ENCODE assay signal across 24 cellular contexts in genomic region chr3:3815206-3815605, GRCh38. TPM values are rescaled to one million over a fixed set of nuclear protein-coding genes. Genes with fewer than 3 reads are reported as not detected.
"Had no signal": no experiment of that assay in that cellular context is flagged by ENCODE, and none has a peak within 500 bp of the region (broad histone marks: within the 10 kb centered on the region; RNA-seq: fewer than 3 reads in every experiment).

No MANE protein-coding gene starts in this region.

- H3K4me3 ChIP-seq: lower lobe of right lung, pancreas, right lobe of liver, smooth muscle cell, suprapubic skin, transverse colon had no signal

- H3K4me1 ChIP-seq: lower lobe of right lung, pancreas, right lobe of liver, transverse colon had no signal

- H3K4me3 Mint-ChIP-seq: effector memory CD8-positive, alpha-beta T cell; memory B cell; naive B cell; natural killer cell treated with Interleukin-12 subunit alpha and Interleukin-12 subunit beta and Interleukin-15 and Interleukin-18, amount 100 ng/mL, for 72 hours; neural crest cell; stimulated activated naive CD8-positive, alpha-beta T cell treated with anti-CD3 and anti-CD28 coated beads, Interleukin-15, amount 100 ng/mL, for 72 hours had no signal

- H3K4me2 ChIP-seq: smooth muscle cell had no signal

- FAIRE-seq: endometrium, keratinocyte had no signal

- ATAC-seq: effector memory CD8-positive, alpha-beta T cell; left ventricle myocardium superior; lower lobe of right lung; natural killer cell treated with Interleukin-12 subunit alpha and Interleukin-12 subunit beta and Interleukin-15 and Interleukin-18, amount 100 ng/mL, for 72 hours; pancreas; right lobe of liver; stimulated activated naive CD8-positive, alpha-beta T cell treated with anti-CD3 and anti-CD28 coated beads, Interleukin-15, amount 100 ng/mL, for 72 hours had no signal

- H3K27me3 ChIP-seq: neutrophil, pancreas, right lobe of liver, suprapubic skin, transverse colon had no signal

- H3K9me3 Mint-ChIP-seq: effector memory CD8-positive, alpha-beta T cell; memory B cell; naive B cell; natural killer cell treated with Interleukin-12 subunit alpha and Interleukin-12 subunit beta and Interleukin-15 and Interleukin-18, amount 100 ng/mL, for 72 hours; neural crest cell; stimulated activated naive CD8-positive, alpha-beta T cell treated with anti-CD3 and anti-CD28 coated beads, Interleukin-15, amount 100 ng/mL, for 72 hours had no signal

- H3K36me3 ChIP-seq: lower lobe of right lung, neutrophil, pancreas, right lobe of liver, suprapubic skin, transverse colon had no signal

- H3K4me1 Mint-ChIP-seq: naive B cell; neural crest cell; stimulated activated naive CD8-positive, alpha-beta T cell treated with anti-CD3 and anti-CD28 coated beads, Interleukin-15, amount 100 ng/mL, for 72 hours had no signal

- H3K27ac Mint-ChIP-seq: effector memory CD8-positive, alpha-beta T cell; memory B cell; naive B cell; natural killer cell treated with Interleukin-12 subunit alpha and Interleukin-12 subunit beta and Interleukin-15 and Interleukin-18, amount 100 ng/mL, for 72 hours; stimulated activated naive CD8-positive, alpha-beta T cell treated with anti-CD3 and anti-CD28 coated beads, Interleukin-15, amount 100 ng/mL, for 72 hours had no signal

- DNase-seq: cortex of kidney; effector memory CD8-positive, alpha-beta T cell; left ventricle myocardium superior; lower lobe of right lung; naive B cell; pancreas; right lobe of liver; stimulated activated CD4-positive, alpha-beta T cell treated with anti-CD3 and anti-CD28 coated beads, Interleukin-12 subunit alpha, Interleukin-12 subunit beta, amount 100 ng/mL, for 4 hours; stimulated activated CD4-positive, alpha-beta T cell treated with anti-CD3 and anti-CD28 coated beads, Interleukin-1b, Interleukin-23, amount 100 ng/mL, for 48 hours; stimulated activated CD4-positive, alpha-beta T cell treated with anti-CD3 and anti-CD28 coated beads, Interleukin-4, amount 100 ng/mL, for 1 hour; stimulated activated CD8-positive, alpha-beta memory T cell treated with anti-CD3 and anti-CD28 coated beads, Interleukin-4, amount 100 ng/mL, for 48 hours; stimulated activated naive CD4-positive, alpha-beta T cell; stimulated activated naive CD8-positive, alpha-beta T cell treated with anti-CD3 and anti-CD28 coated beads, Interleukin-15, amount 100 ng/mL, for 72 hours; transverse colon had no signal

- H3K27ac ChIP-seq: lower lobe of right lung, neutrophil, pancreas, right lobe of liver, suprapubic skin, transverse colon had no signal

- H3K27me3 Mint-ChIP-seq: effector memory CD8-positive, alpha-beta T cell; memory B cell; naive B cell; natural killer cell treated with Interleukin-12 subunit alpha and Interleukin-12 subunit beta and Interleukin-15 and Interleukin-18, amount 100 ng/mL, for 72 hours; stimulated activated naive CD8-positive, alpha-beta T cell treated with anti-CD3 and anti-CD28 coated beads, Interleukin-15, amount 100 ng/mL, for 72 hours had no signal

- H3K9me3 ChIP-seq: lower lobe of right lung, neutrophil, pancreas, right lobe of liver, suprapubic skin, transverse colon had no signal

- H3K36me3 Mint-ChIP-seq: natural killer cell treated with Interleukin-12 subunit alpha and Interleukin-12 subunit beta and Interleukin-15 and Interleukin-18, amount 100 ng/mL, for 72 hours had no signal

RNA-seq across cellular contexts. Expression of gene LRRN1, which starts 16.0 kb away (rescaled TPM):
- total RNA-seq: dermis microvascular lymphatic vessel endothelial cell, pulmonary artery endothelial cell had no signal
